ENCODE assay signal across 1 cellular context in the genomic region with DNA sequence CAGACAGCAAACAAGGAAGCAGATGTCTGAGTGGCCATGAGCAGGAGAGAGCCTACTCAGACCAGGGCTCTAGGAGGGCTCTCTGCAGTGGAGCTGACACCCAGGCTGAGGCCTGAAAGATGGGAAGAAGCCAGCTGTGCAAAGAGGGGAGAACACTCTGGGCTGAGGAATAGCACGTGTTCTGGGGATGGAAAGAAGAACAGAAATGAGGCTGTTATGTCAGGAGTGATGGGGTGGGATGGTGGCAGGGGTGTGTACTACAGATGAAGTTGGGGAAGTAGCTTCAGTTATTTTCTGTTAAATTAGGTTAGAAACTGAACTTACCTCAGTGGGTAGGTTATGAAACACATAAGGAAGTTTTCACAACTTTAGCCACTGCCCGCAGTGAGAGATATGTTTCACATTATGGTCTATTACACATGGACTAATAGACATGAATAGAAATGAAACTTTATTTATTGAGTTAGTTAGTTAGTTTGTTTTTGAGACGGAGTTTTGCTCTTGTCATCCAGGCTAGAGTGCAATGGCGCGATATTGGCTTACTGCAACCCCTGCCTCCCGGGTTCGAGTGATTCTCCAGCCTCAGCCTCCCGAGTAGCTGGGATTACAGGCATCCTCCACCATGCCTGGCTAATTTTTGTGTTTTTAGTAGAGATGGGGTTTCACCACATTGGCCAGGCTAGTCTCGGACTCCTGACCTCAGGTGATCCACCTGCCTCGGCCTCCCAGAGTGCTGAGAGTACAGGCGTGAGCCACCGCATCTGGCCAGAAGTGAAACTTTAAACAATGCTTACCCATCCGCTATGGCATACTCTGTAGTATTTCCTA.
TF ChIP-seq lines count a peak whose summit lies in the region.

No MANE protein-coding gene starts in this region.

TF ChIP-seq in GM23338, 12 proteins besides CTCF, POLR2A, EP300 and RAD21 (continued from another document):
- TF ChIP-seq, protein P1, sequence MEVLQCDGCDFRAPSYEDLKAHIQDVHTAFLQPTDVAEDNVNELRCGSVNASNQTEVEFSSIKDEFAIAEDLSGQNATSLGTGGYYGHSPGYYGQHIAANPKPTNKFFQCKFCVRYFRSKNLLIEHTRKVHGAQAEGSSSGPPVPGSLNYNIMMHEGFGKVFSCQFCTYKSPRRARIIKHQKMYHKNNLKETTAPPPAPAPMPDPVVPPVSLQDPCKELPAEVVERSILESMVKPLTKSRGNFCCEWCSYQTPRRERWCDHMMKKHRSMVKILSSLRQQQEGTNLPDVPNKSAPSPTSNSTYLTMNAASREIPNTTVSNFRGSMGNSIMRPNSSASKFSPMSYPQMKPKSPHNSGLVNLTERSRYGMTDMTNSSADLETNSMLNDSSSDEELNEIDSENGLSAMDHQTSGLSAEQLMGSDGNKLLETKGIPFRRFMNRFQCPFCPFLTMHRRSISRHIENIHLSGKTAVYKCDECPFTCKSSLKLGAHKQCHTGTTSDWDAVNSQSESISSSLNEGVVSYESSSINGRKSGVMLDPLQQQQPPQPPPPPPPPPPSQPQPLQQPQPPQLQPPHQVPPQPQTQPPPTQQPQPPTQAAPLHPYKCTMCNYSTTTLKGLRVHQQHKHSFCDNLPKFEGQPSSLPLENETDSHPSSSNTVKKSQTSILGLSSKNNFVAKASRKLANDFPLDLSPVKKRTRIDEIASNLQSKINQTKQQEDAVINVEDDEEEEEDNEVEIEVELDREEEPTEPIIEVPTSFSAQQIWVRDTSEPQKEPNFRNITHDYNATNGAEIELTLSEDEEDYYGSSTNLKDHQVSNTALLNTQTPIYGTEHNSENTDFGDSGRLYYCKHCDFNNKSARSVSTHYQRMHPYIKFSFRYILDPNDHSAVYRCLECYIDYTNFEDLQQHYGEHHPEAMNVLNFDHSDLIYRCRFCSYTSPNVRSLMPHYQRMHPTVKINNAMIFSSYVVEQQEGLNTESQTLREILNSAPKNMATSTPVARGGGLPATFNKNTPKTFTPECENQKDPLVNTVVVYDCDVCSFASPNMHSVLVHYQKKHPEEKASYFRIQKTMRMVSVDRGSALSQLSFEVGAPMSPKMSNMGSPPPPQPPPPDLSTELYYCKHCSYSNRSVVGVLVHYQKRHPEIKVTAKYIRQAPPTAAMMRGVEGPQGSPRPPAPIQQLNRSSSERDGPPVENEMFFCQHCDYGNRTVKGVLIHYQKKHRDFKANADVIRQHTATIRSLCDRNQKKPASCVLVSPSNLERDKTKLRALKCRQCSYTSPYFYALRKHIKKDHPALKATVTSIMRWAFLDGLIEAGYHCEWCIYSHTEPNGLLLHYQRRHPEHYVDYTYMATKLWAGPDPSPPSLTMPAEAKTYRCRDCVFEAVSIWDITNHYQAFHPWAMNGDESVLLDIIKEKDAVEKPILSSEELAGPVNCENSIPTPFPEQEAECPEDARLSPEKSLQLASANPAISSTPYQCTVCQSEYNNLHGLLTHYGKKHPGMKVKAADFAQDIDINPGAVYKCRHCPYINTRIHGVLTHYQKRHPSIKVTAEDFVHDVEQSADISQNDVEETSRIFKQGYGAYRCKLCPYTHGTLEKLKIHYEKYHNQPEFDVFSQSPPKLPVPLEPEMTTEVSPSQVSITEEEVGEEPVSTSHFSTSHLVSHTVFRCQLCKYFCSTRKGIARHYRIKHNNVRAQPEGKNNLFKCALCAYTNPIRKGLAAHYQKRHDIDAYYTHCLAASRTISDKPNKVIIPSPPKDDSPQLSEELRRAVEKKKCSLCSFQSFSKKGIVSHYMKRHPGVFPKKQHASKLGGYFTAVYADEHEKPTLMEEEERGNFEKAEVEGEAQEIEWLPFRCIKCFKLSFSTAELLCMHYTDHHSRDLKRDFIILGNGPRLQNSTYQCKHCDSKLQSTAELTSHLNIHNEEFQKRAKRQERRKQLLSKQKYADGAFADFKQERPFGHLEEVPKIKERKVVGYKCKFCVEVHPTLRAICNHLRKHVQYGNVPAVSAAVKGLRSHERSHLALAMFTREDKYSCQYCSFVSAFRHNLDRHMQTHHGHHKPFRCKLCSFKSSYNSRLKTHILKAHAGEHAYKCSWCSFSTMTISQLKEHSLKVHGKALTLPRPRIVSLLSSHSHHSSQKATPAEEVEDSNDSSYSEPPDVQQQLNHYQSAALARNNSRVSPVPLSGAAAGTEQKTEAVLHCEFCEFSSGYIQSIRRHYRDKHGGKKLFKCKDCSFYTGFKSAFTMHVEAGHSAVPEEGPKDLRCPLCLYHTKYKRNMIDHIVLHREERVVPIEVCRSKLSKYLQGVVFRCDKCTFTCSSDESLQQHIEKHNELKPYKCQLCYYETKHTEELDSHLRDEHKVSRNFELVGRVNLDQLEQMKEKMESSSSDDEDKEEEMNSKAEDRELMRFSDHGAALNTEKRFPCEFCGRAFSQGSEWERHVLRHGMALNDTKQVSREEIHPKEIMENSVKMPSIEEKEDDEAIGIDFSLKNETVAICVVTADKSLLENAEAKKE (CRISPR knock-in tag; IDR thresholded peaks at IDR 0.05) = no peak
- no peak for TF ChIP-seq CREB1 (CRISPR knock-in tag; IDR thresholded peaks at IDR 0.05; ENCODE audit: low read depth)
- TF ChIP-seq ZNF331 (CRISPR knock-in tag; IDR thresholded peaks at IDR 0.05; ENCODE audit: low read depth) = no peak
- TF ChIP-seq NANOG (IDR thresholded peaks at IDR 0.05; ENCODE audit: borderline replicate concordance) = no peak
- no peak for TF ChIP-seq POLR2AphosphoS5 (IDR thresholded peaks at IDR 0.05; ENCODE audit: low read depth)
